In the genomic region with DNA sequence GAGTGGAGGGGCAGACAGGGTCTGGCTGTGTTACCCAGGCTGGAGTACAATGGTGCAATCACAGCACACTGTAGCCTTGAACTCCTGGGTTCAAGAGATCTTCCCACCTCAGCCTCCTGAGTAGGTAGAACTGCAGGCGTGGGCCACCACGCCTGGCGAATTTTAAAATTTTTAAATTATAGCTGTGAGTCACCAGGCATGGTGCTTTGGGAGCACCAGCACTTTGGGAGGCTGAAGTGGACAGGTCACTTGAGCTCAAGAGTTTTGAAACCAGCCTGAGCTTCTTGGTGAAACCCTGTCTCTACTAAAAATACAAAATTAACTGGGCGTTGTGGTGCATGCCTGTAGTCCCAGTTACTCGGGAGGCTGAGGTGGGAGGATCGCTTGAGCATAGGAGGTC, we compare ENCODE assay signal across 19 cellular contexts.
DNase-seq lines count a peak whose midpoint lies in the region; ATAC-seq, FAIRE-seq and TF ChIP-seq lines count a peak whose summit lies in the region.
"Had no signal": no experiment of that assay in that cellular context is flagged by ENCODE, and none has a peak within 500 bp of the region (broad histone marks: within the 10 kb centered on the region; RNA-seq: fewer than 3 reads in every experiment).

No MANE protein-coding gene starts in this region.

- ATAC-seq in HepG2: no peak
- ATAC-seq in right lobe of liver: no peak
- ATAC-seq in lung (ENCODE audit: insufficient read depth, low FRiP score): peak; percentile 34
- ATAC-seq in HG03520 (IDR thresholded peaks at IDR 0.05; ENCODE audit: unreplicated experiment): no peak
- ATAC-seq: A549; CD8-positive, alpha-beta T cell had no signal

- TF ChIP-seq RAD21 in HepG2 (CRISPR knock-in tag; IDR thresholded peaks at IDR 0.05): no peak

- H3K27ac ChIP-seq in HepG2 (ENCODE audit: extremely low read length, insufficient read depth, low read length) (no peak overlapping the region), right lobe of liver (no peak overlapping the region), lung (ENCODE audit: low read depth in 1 of 2, low read length in 1 of 2) (no peak overlapping the region)
- H3K27ac ChIP-seq: 22Rv1; A549; BLaER1 treated with 17β-estradiol and CSF1 and Interleukin-3, amounts not matched to agents 10 nM and 100 nM; C4-2B had no signal

- H3K27me3 ChIP-seq in HepG2 (ENCODE audit: control insufficient read depth in 1 of 2, insufficient read depth in 2 of 2, low read length in 2 of 2) (no peaks in the 10 kb centered on the region), right lobe of liver (no peaks in the 10 kb centered on the region), lung (ENCODE audit: control insufficient read depth, insufficient read depth) (no peaks in the 10 kb centered on the region)
- H3K27me3 ChIP-seq: BLaER1 treated with 17β-estradiol and CSF1 and Interleukin-3, amounts not matched to agents 10 nM and 100 nM had no signal

- intact Hi-C loops in HepG2 (cut with micrococcal nuclease; ENCODE audit: unreplicated experiment) (no loop called here), right lobe of liver (cut with DNase I) (no loop called here)

- H3K4me1 ChIP-seq in HepG2 (ENCODE audit: insufficient read depth, low read length): peaks cover 9% of the 10 kb centered on the region; the same call in 1 of the 2 replicates
- H3K4me1 ChIP-seq in right lobe of liver: peaks cover 0 to 8% (median 0%) of the 10 kb centered on the region in 4 donors
- H3K4me1 ChIP-seq in lung (ENCODE audit: control insufficient read depth in 2 of 2, insufficient read depth in 2 of 2, low read length in 2 of 2): no peaks in the 10 kb centered on the region
- H3K4me1 ChIP-seq: A549 had no signal

- CTCF ChIA-PET in HepG2 (lab: Yijun Ruan, JAX; ENCODE audit: low intra/inter-chr PET ratio, low total read pairs): no interaction called here

- TF ChIP-seq CTCF in HepG2 (CRISPR knock-in tag; IDR thresholded peaks at IDR 0.05) (no peak), right lobe of liver (IDR thresholded peaks at IDR 0.05) (no peak), lung (IDR thresholded peaks at IDR 0.05; ENCODE audit: control extremely low read depth, extremely low read depth) (no peak)

- BruUV-seq in HepG2 (replicated peaks; lab: Mats Ljungman, UMichigan): no TSS peak

- TF ChIP-seq POLR2A in HepG2 (IDR thresholded peaks at IDR 0.05; ENCODE audit: insufficient read depth in 1 of 2, low read depth in 2 of 2, low read length in 2 of 2) (no peak), right lobe of liver (IDR thresholded peaks at IDR 0.05) (no peak)

- TF ChIP-seq EP300 in HepG2 (IDR thresholded peaks at IDR 0.05; ENCODE audit: low read depth in 2 of 2, low read length in 2 of 2) (no peak), HepG2 (CRISPR knock-in tag; IDR thresholded peaks at IDR 0.05; ENCODE audit: borderline replicate concordance) (no peak)

- no peak for FAIRE-seq in HepG2 (lab: Jason Lieb, UNC)
- FAIRE-seq: A549, D721Med, GM12891, GM19239 had no signal

- no peaks in the 10 kb centered on the region for H4K20me1 ChIP-seq in HepG2 (ENCODE audit: insufficient read depth, low read length)

- peaks cover 12% of the 10 kb centered on the region for H3K79me2 ChIP-seq in HepG2 (ENCODE audit: insufficient read depth, low read length)

- 97% methylated on average over 6 of the region's 6 CpGs for WGBS in HepG2 (ENCODE audit: low lambda C conversion rate)
- 96% methylated on average over 3 of the region's 6 CpGs for WGBS in right lobe of liver (ENCODE audit: insufficient coverage, low coverage, low lambda C conversion rate, missing lambda C conversion rate)
- 77 to 92% methylated on average over 6 of the region's 6 CpGs for WGBS in lung, 2 donors

- no peak for DNase-seq in HepG2 (ENCODE audit: low spot score)
- DNase-seq in right lobe of liver: no peak
- peak; percentile 58 for DNase-seq in lung (ENCODE audit: low spot score)
- DNase-seq in OCI-M1 (lab: John Stamatoyannopoulos, UW): no peak
- DNase-seq: AML-193; Caco-2; Calu3; CD4-positive, alpha-beta T cell; CD8-positive, alpha-beta T cell; DMS79 treated with DMSO at 0.1 percent for 48 hours; GF-D8 had no signal

- no peaks in the 10 kb centered on the region for H3K9me3 ChIP-seq in HepG2 (ENCODE audit: low read length)
- H3K9me3 ChIP-seq in right lobe of liver: no peaks in the 10 kb centered on the region
- no peaks in the 10 kb centered on the region for H3K9me3 ChIP-seq in lung (ENCODE audit: control insufficient read depth in 2 of 2, insufficient read depth in 1 of 2, low read length in 1 of 2)
- H3K9me3 ChIP-seq: A549; BLaER1 treated with 17β-estradiol and CSF1 and Interleukin-3, amounts not matched to agents 10 nM and 100 nM; Caco-2 had no signal

- POLR2A ChIA-PET in HepG2 (lab: Yijun Ruan, JAX): no interaction called here

- in situ Hi-C loops in HepG2 (cut with HindIII; ENCODE audit: extremely low pct_ligation_motif_present, low pct_unique_long_range_greater_than_20kb): no loop called here

- H2AFZ ChIP-seq in HepG2 (ENCODE audit: low read length): no peak overlapping the region

- H3K9ac ChIP-seq in HepG2 (ENCODE audit: insufficient read depth, low read depth, low read length): no peak overlapping the region
- H3K9ac ChIP-seq: BLaER1 treated with 17β-estradiol and CSF1 and Interleukin-3, amounts not matched to agents 10 nM and 100 nM had no signal

- no peak overlapping the region for H3K4me2 ChIP-seq in HepG2 (ENCODE audit: low read depth, low read length)
- H3K4me2 ChIP-seq: A549; BLaER1 treated with 17β-estradiol and CSF1 and Interleukin-3, amounts not matched to agents 10 nM and 100 nM had no signal

- H3K36me3 ChIP-seq in HepG2 (replicated peaks in 1 of 2; ENCODE audit: control insufficient read depth in 1 of 2, insufficient read depth in 2 of 2, low read length in 2 of 2) (no peaks in the 10 kb centered on the region; a peak in 1 of 5 replicates), right lobe of liver (no peaks in the 10 kb centered on the region), lung (ENCODE audit: control insufficient read depth in 2 of 2, insufficient read depth in 2 of 2, low read length in 2 of 2) (no peaks in the 10 kb centered on the region)

- H3K4me3 ChIP-seq in HepG2 (replicated peaks in 1 of 3; ENCODE audit: insufficient read depth in 1 of 3, low read depth in 2 of 3, low read length in 3 of 3) (no peak overlapping the region), right lobe of liver (no peak overlapping the region), lung (no peak overlapping the region)
- H3K4me3 ChIP-seq: A549; BLaER1 treated with 17β-estradiol and CSF1 and Interleukin-3, amounts not matched to agents 10 nM and 100 nM had no signal

TF ChIP-seq in HepG2, 621 proteins besides CTCF, POLR2A, EP300 and RAD21:
- TF ChIP-seq POLR2AphosphoS2 (IDR thresholded peaks at IDR 0.05; ENCODE audit: low read depth, low read length): no peak
- TF ChIP-seq NFATC3 (CRISPR knock-in tag; IDR thresholded peaks at IDR 0.05): no peak
- no peak for TF ChIP-seq ZNF30 (CRISPR knock-in tag; IDR thresholded peaks at IDR 0.05)
- no peak for TF ChIP-seq HNRNPK (IDR thresholded peaks at IDR 0.05; ENCODE audit: low read depth, low read length, poor library complexity, severe bottlenecking)
- TF ChIP-seq ZNF770 (CRISPR knock-in tag; IDR thresholded peaks at IDR 0.05): 0 out of 2 replicates have a peak, but pooled peaks have one; percentile 39
- TF ChIP-seq HNF4A (CRISPR knock-in tag; IDR thresholded peaks at IDR 0.05): no peak
